ENCODE assay signal across 17 cellular contexts in genomic region chr2:16013571-16013970, GRCh38.
DNase-seq lines count a peak whose midpoint lies in the region; ATAC-seq and TF ChIP-seq lines count a peak whose summit lies in the region.
"Had no signal": no experiment of that assay in that cellular context is flagged by ENCODE, and none has a peak within 500 bp of the region (broad histone marks: within the 10 kb centered on the region; RNA-seq: fewer than 3 reads in every experiment).

No MANE protein-coding gene starts in this region.

- no peaks in the 10 kb centered on the region for H4K20me1 ChIP-seq in smooth muscle cell (ENCODE audit: low read depth)

- no peaks in the 10 kb centered on the region for H3K36me3 ChIP-seq in smooth muscle cell (ENCODE audit: low read depth)
- H3K36me3 ChIP-seq: breast epithelium, spleen had no signal

- peak overlapping the region; percentile 73 for H3K27ac Mint-ChIP-seq in WTC11
- H3K27ac Mint-ChIP-seq: memory B cell; stimulated activated naive CD8-positive, alpha-beta T cell treated with anti-CD3 and anti-CD28 coated beads, Interleukin-15, Interleukin-2, amounts not matched to agents 100 ng/mL and 50 ng/mL, for 24 hours had no signal

- H3K79me2 ChIP-seq in smooth muscle cell (ENCODE audit: low read depth), result no peaks in the 10 kb centered on the region

- H3K9ac ChIP-seq in smooth muscle cell (ENCODE audit: low read depth), result peak overlapping the region; percentile 35

- H3K9me3 ChIP-seq in smooth muscle cell (replicated peaks; ENCODE audit: low read depth), result no peaks in the 10 kb centered on the region
- H3K9me3 ChIP-seq: breast epithelium, spleen had no signal

- peak overlapping the region; percentile 40 for H3K4me3 Mint-ChIP-seq in WTC11
- H3K4me3 Mint-ChIP-seq: memory B cell; stimulated activated naive CD8-positive, alpha-beta T cell treated with anti-CD3 and anti-CD28 coated beads, Interleukin-15, Interleukin-2, amounts not matched to agents 100 ng/mL and 50 ng/mL, for 24 hours had no signal

- peak overlapping the region; percentile 31 for H3K4me3 ChIP-seq in smooth muscle cell
- H3K4me3 ChIP-seq: spleen had no signal

- peak; percentile 31 for ATAC-seq in WTC11
- ATAC-seq: SK-N-SH treated with all-trans-retinoic acid at 6 μM for 48 hours had no signal

- peak overlapping the region; percentile 79 for H3K4me2 ChIP-seq in smooth muscle cell

- WGBS in smooth muscle cell (ENCODE audit: low lambda C conversion rate), result 82% methylated on average over 11 of the region's 11 CpGs

- POLR2A ChIA-PET in WTC11 (lab: Charles Lee), result interaction anchor here (1.2 kb wide), 1 partner anchor 73 kb away, joined by 5 read pairs; the partner anchor contains the start of gene MYCN

- peak overlapping the region; percentile 60 for H3K27ac ChIP-seq in layer of hippocampus (ENCODE audit: low read depth, low read length)
- no peak overlapping the region for H3K27ac ChIP-seq in smooth muscle cell (ENCODE audit: low read depth)
- H3K27ac ChIP-seq: breast epithelium, spleen had no signal

- peaks cover 2% of the 10 kb centered on the region; the same call in 1 of the 2 replicates for H3K27me3 Mint-ChIP-seq in WTC11 (ENCODE audit: low read depth)

- H3K9me3 Mint-ChIP-seq in WTC11, result no peaks in the 10 kb centered on the region
- H3K9me3 Mint-ChIP-seq: stimulated activated naive CD8-positive, alpha-beta T cell treated with anti-CD3 and anti-CD28 coated beads, Interleukin-15, Interleukin-2, amounts not matched to agents 100 ng/mL and 50 ng/mL, for 24 hours had no signal

- H2AFZ ChIP-seq in smooth muscle cell (ENCODE audit: low read depth), result peak overlapping the region; percentile 85

- peaks cover 22% of the 10 kb centered on the region for H3K4me1 ChIP-seq in smooth muscle cell (ENCODE audit: low read depth)

- H3F3A ChIP-seq in smooth muscle cell (ENCODE audit: low read depth), result no peaks in the 10 kb centered on the region

- TF ChIP-seq CTCF in WTC11 (IDR thresholded peaks at IDR 0.05) (no peak), smooth muscle cell (IDR thresholded peaks at IDR 0.05; ENCODE audit: borderline replicate concordance, insufficient read depth, poor library complexity, severe bottlenecking) (no peak)

- H3K27me3 ChIP-seq in layer of hippocampus (ENCODE audit: control insufficient read depth, insufficient read depth, low read length) (no peaks in the 10 kb centered on the region), smooth muscle cell (ENCODE audit: low read depth) (no peaks in the 10 kb centered on the region)

- TF ChIP-seq POLR2A in erythroblast (IDR thresholded peaks at IDR 0.05; ENCODE audit: low read length), result no peak

- CTCF ChIA-PET in WTC11 (lab: Charles Lee), result interaction anchor here (0.6 to 1.2 kb wide), 4 partner anchors 20 to 74 kb away, joined by 3 to 4 read pairs (median 3); partner anchors contain the start of gene MYCN

- peaks cover 42% of the 10 kb centered on the region for H3K4me1 Mint-ChIP-seq in WTC11

- H3K36me3 Mint-ChIP-seq in WTC11, result no peaks in the 10 kb centered on the region
- H3K36me3 Mint-ChIP-seq: memory B cell had no signal

- peak; percentile 60 for DNase-seq in NCI-H146 (lab: John Stamatoyannopoulos, UW)
- no peak for DNase-seq in NCI-H146 treated with DMSO at 0.1 percent for 48 hours (lab: John Stamatoyannopoulos, UW; ENCODE audit: unreplicated experiment)
- DNase-seq in WTC11 (ENCODE audit: low spot score), result no peak
- DNase-seq in smooth muscle cell (lab: John Stamatoyannopoulos, UW; ENCODE audit: unreplicated experiment), result no peak
- no peak for DNase-seq in activated CD4-positive, CD25-positive, alpha-beta regulatory T cell (lab: John Stamatoyannopoulos, UW)
- DNase-seq in AG20443 (ENCODE audit: low spot score), result no peak
- no peak for DNase-seq in erythroblast (lab: John Stamatoyannopoulos, UW)
- DNase-seq: 8988T; CD4-positive, CD25-positive, alpha-beta regulatory T cell; effector memory CD4-positive, alpha-beta T cell; GDM1; spleen had no signal

TF ChIP-seq in WTC11, 78 proteins besides CTCF, POLR2A, EP300 and RAD21:
- TF ChIP-seq, protein P1, sequence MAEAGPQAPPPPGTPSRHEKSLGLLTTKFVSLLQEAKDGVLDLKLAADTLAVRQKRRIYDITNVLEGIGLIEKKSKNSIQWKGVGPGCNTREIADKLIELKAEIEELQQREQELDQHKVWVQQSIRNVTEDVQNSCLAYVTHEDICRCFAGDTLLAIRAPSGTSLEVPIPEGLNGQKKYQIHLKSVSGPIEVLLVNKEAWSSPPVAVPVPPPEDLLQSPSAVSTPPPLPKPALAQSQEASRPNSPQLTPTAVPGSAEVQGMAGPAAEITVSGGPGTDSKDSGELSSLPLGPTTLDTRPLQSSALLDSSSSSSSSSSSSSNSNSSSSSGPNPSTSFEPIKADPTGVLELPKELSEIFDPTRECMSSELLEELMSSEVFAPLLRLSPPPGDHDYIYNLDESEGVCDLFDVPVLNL (CRISPR knock-in tag; IDR thresholded peaks at IDR 0.05; ENCODE audit: borderline replicate concordance, low read depth), result no peak
- no peak for TF ChIP-seq CDX4 (CRISPR knock-in tag; IDR thresholded peaks at IDR 0.05; ENCODE audit: borderline replicate concordance)
